In the genomic region with DNA sequence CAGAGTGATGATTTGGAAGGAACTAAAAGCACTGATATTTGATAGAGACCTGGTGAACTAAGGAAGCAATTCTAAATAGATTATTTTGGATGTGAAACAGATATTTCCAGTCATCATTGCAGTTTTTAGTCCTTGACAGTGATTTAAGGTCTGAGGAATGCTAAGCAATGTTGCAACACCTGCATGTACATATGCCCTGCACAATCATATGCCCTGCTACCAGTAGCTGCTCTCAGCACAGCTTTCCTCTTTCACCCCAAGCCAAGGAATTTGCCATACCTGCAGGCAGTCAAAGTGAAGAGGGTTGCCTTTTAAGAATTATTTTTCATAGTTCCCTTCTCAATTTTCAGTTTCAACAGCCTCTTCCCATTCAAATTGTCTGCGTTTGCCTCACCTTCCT, we compare ENCODE assay signal across 1 cellular context.
TF ChIP-seq lines count a peak whose summit lies in the region.

No MANE protein-coding gene starts in this region.

TF ChIP-seq in H1, 55 proteins besides CTCF, POLR2A, EP300 and RAD21 (continued from another document):
- no peak for TF ChIP-seq CBX8 (IDR thresholded peaks at IDR 0.05; ENCODE audit: borderline replicate concordance, low read depth, low read length)
- no peak for TF ChIP-seq ZNF274 (IDR thresholded peaks at IDR 0.05; ENCODE audit: borderline replicate concordance, extremely low read depth, low read length)
- no peak for TF ChIP-seq CHD2 (IDR thresholded peaks at IDR 0.05; ENCODE audit: low read length)
- TF ChIP-seq SIX5 (IDR thresholded peaks at IDR 0.05; ENCODE audit: low read depth, low read length): no peak
- TF ChIP-seq, protein P1, sequence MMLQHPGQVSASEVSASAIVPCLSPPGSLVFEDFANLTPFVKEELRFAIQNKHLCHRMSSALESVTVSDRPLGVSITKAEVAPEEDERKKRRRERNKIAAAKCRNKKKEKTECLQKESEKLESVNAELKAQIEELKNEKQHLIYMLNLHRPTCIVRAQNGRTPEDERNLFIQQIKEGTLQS (IDR thresholded peaks at IDR 0.05; ENCODE audit: insufficient read depth, low read depth, low read length): no peak
- TF ChIP-seq RBBP5 (IDR thresholded peaks at IDR 0.05; ENCODE audit: borderline replicate concordance, low read depth, low read length): no peak
